16 cellular contexts compared by ENCODE assay signal in the genomic region with DNA sequence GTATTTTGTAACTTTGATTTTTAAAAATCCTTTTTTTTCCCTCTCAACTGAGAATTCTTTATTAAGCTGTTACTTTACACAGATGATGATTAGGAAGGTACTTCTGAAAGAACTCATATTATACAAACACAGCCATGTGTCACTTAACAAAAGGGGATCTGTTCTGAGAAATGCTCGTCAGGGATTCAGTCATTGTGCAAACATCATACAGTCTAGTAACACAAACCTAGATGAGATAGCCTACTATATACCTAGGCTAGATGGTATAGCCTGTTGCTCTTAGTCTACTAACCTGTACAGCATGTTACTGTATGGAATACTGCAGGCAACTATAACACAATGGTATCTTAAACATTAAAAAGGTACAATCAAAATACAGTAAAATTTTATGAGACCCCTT. TPM values are rescaled to one million over a fixed set of nuclear protein-coding genes. Genes with fewer than 3 reads are reported as not detected.
DNase-seq lines count a peak whose midpoint lies in the region; ATAC-seq, FAIRE-seq and TF ChIP-seq lines count a peak whose summit lies in the region.
"Had no signal": no experiment of that assay in that cellular context is flagged by ENCODE, and none has a peak within 500 bp of the region (broad histone marks: within the 10 kb centered on the region; RNA-seq: fewer than 3 reads in every experiment).

No MANE protein-coding gene starts in this region.

- H3K9me3 Mint-ChIP-seq in naive thymus-derived CD8-positive, alpha-beta T cell = no peaks in the 10 kb centered on the region
- H3K9me3 Mint-ChIP-seq: CD14-positive monocyte; CD4-positive, alpha-beta T cell; CD8-positive, alpha-beta memory T cell; HFFc6 had no signal

- peak; percentile 61 for FAIRE-seq in islet of Langerhans (lab: Jason Lieb, UNC)
- FAIRE-seq: A549 had no signal

- peak; percentile 49 for DNase-seq in DMS53 (lab: John Stamatoyannopoulos, UW)
- peak; percentile 71 for DNase-seq in PC-3
- no peak for DNase-seq in lower lobe of right lung
- DNase-seq in naive thymus-derived CD8-positive, alpha-beta T cell = no peak
- DNase-seq: 8988T; CD4-positive, alpha-beta T cell; GOT3 had no signal

- no peak overlapping the region for H2AFZ ChIP-seq in PC-3 (ENCODE audit: low read length)

- H3K9ac ChIP-seq in PC-3 (ENCODE audit: low read length) = no peak overlapping the region
- H3K9ac ChIP-seq: BLaER1 treated with 17β-estradiol and CSF1 and Interleukin-3, amounts not matched to agents 10 nM and 100 nM had no signal

- H3K36me3 ChIP-seq in PC-3 (ENCODE audit: low read depth, low read length) (peaks cover 75% of the 10 kb centered on the region), lower lobe of right lung (peaks cover 80% of the 10 kb centered on the region)

- H3K9me3 ChIP-seq in PC-3 (ENCODE audit: low read length) = no peaks in the 10 kb centered on the region
- no peaks in the 10 kb centered on the region for H3K9me3 ChIP-seq in lower lobe of right lung
- H3K9me3 ChIP-seq: A549; BE2C; BLaER1 treated with 17β-estradiol and CSF1 and Interleukin-3, amounts not matched to agents 10 nM and 100 nM; HAP-1 had no signal

- H3K27ac ChIP-seq in PC-3 (ENCODE audit: low read length) = peak overlapping the region; percentile 60
- H3K27ac ChIP-seq in lower lobe of right lung = no peak overlapping the region
- H3K27ac ChIP-seq: A549; BLaER1 treated with 17β-estradiol and CSF1 and Interleukin-3, amounts not matched to agents 10 nM and 100 nM had no signal

- peaks cover 6 to 17% (median 7%) of the 10 kb centered on the region in 4 donors for H3K4me1 Mint-ChIP-seq in naive thymus-derived CD8-positive, alpha-beta T cell
- H3K4me1 Mint-ChIP-seq: CD14-positive monocyte had no signal

- H3F3A ChIP-seq in PC-3 (ENCODE audit: low read length, unreplicated experiment) = no peaks in the 10 kb centered on the region

- H3K4me3 ChIP-seq in PC-3 (ENCODE audit: low read length) (no peak overlapping the region), lower lobe of right lung (no peak overlapping the region)
- H3K4me3 ChIP-seq: A549; BLaER1 treated with 17β-estradiol and CSF1 and Interleukin-3, amounts not matched to agents 10 nM and 100 nM; HAP-1 had no signal

- no peaks in the 10 kb centered on the region for H3K27me3 Mint-ChIP-seq in naive thymus-derived CD8-positive, alpha-beta T cell
- H3K27me3 Mint-ChIP-seq: CD4-positive, alpha-beta T cell; CD8-positive, alpha-beta memory T cell had no signal

- H3K4me2 ChIP-seq in PC-3 (ENCODE audit: low read length) = 0 out of 2 replicates have a peak overlapping the region, but pooled peaks have one; percentile 2
- H3K4me2 ChIP-seq: A549; BLaER1 treated with 17β-estradiol and CSF1 and Interleukin-3, amounts not matched to agents 10 nM and 100 nM had no signal

- H3K4me1 ChIP-seq in PC-3 (ENCODE audit: insufficient read depth, low read length) = peaks cover 11% of the 10 kb centered on the region
- no peaks in the 10 kb centered on the region for H3K4me1 ChIP-seq in lower lobe of right lung
- H3K4me1 ChIP-seq: BE2C; BLaER1 treated with 17β-estradiol and CSF1 and Interleukin-3, amounts not matched to agents 10 nM and 100 nM; HAP-1 had no signal

- no peak overlapping the region for H3K27ac Mint-ChIP-seq in naive thymus-derived CD8-positive, alpha-beta T cell
- H3K27ac Mint-ChIP-seq: CD4-positive, alpha-beta T cell; HFFc6 had no signal

- no peak overlapping the region for H3K4me3 Mint-ChIP-seq in naive thymus-derived CD8-positive, alpha-beta T cell
- H3K4me3 Mint-ChIP-seq: CD14-positive monocyte; CD4-positive, alpha-beta T cell; CD8-positive, alpha-beta memory T cell; HFFc6 had no signal

- H3K36me3 Mint-ChIP-seq in naive thymus-derived CD8-positive, alpha-beta T cell = peaks cover 12 to 86% (median 30%) of the 10 kb centered on the region in 3 donors

- CTCF ChIA-PET in PC-3 (lab: Charles Lee) = interaction anchor here (0.7 kb wide), 2 partner anchors 18 to 551 kb away, joined by 3 read pairs; a partner anchor contains a TSS

- POLR2A ChIA-PET in PC-3 (lab: Charles Lee; ENCODE audit: unreplicated experiment) = interaction anchor here (0.6 kb wide), 1 partner anchor 74 kb away, joined by 3 read pairs; no protein-coding TSS in a partner anchor
- POLR2A ChIA-PET in naive thymus-derived CD8-positive, alpha-beta T cell (lab: Charles Lee) = no interaction called here

- H4K20me1 ChIP-seq in PC-3 (ENCODE audit: low read length) = peaks cover 11% of the 10 kb centered on the region; the same call in 1 of the 2 replicates

- no peaks in the 10 kb centered on the region for H3K9me2 ChIP-seq in PC-3 (replicated peaks; ENCODE audit: low read length)

- no TSS peak for BruUV-seq in PC-3 (replicated peaks; lab: Mats Ljungman, UMichigan)

- H3K27me3 ChIP-seq in PC-3 (ENCODE audit: low read length) (no peaks in the 10 kb centered on the region), lower lobe of right lung (ENCODE audit: low read depth) (no peaks in the 10 kb centered on the region)
- H3K27me3 ChIP-seq: BE2C; BLaER1 treated with 17β-estradiol and CSF1 and Interleukin-3, amounts not matched to agents 10 nM and 100 nM had no signal

- TF ChIP-seq CTCF in PC-3 (conservative IDR thresholded peaks at IDR 0.05; ENCODE audit: low read depth, low read length) (no peak), lower lobe of right lung (IDR thresholded peaks at IDR 0.05) (no peak)

- ATAC-seq in PC-3 (peak; percentile 97), HG02970 (IDR thresholded peaks at IDR 0.05; ENCODE audit: low FRiP score, unreplicated experiment) (no peak), lower lobe of right lung (no peak)
- no peak for ATAC-seq in naive thymus-derived CD8-positive, alpha-beta T cell

- intact Hi-C loops in PC-3 (cut with micrococcal nuclease) = loop anchor here (10.0 kb wide), 1 partner anchor 578 kb away; no protein-coding TSS in a partner anchor
- intact Hi-C loops in lower lobe of right lung (cut with DNase I) = no loop called here

- peaks cover 24% of the 10 kb centered on the region for H3K79me2 ChIP-seq in PC-3 (ENCODE audit: low read length)

RNA-seq across cellular contexts. Expression of a gene that starts 24.9 kb away (rescaled TPM):
- total RNA-seq in PC-3 (2014; rRNA removed) (38.0 and 52.3 TPM in 2 replicates), lower lobe of right lung (36.0 TPM)
- total RNA-seq in naive thymus-derived CD8-positive, alpha-beta T cell = 10 to 100 TPM; 67.4 to 69.5 TPM
- 10 to 100 TPM; 12.4 to 20.2 (median 14.3) TPM for polyA plus RNA-seq in naive thymus-derived CD8-positive, alpha-beta T cell

Comparison
In these comparisons a context has a peak if more than half of its experiments do, and no peak if none do; other contexts are left out.
1. DNase-seq: peak in DMS53 (single experiment) and PC-3 (single experiment); none in lower lobe of right lung (single experiment) and naive thymus-derived CD8-positive, alpha-beta T cell (0 of 10).